8 cellular contexts compared by ENCODE assay signal in the genomic region with DNA sequence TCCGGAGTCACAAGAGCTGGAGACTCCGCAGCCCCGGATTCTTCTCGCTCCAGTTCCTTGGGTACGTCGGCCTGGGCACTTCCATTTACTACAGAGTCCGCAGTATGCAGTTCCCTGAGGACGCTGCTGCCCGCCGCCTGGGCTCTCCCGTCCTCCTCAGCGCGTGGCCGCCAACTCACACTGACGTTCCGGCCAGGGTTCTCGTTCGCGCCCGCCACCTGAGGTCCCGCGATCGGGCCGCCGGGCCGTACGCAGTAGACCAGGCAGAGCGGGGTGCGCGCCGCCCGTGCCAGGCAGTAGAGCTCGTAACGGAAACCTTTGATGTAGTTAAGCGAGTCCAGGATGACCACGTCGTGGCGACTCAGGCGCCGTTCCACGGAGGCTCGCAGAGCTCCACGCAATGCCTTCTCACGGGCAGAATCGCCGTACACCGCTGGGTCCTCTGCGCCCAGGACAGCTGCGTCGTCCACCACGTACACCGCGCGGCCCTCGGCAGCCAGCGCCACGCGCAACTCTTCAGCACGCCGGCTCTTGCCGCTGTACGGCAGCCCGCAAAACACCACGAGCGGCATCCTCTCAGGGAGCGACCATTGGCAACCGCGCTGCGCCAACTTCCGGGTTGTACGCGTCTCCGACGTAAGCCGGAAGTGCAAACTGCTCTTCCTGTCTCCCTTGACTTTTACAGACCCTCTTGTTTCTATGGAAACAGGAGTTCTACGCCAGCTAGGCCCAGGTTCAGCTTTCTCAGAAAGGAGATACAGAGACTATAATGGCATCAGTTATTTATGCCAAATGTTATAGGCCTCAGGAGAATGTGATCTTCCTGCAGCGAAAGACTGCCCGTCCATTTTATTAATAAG. TPM values are rescaled to one million over a fixed set of nuclear protein-coding genes. Genes with fewer than 3 reads are reported as not detected.
DNase-seq lines count a peak whose midpoint lies in the region; ATAC-seq and TF ChIP-seq lines count a peak whose summit lies in the region.

A gene with protein sequence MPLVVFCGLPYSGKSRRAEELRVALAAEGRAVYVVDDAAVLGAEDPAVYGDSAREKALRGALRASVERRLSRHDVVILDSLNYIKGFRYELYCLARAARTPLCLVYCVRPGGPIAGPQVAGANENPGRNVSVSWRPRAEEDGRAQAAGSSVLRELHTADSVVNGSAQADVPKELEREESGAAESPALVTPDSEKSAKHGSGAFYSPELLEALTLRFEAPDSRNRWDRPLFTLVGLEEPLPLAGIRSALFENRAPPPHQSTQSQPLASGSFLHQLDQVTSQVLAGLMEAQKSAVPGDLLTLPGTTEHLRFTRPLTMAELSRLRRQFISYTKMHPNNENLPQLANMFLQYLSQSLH (minus strand): TSS at position 621 of the 860 bp plus-strand sequence. CDS start 49 bp downstream, at position 572.

- CTCF ChIA-PET in RWPE1 (lab: Yijun Ruan, JAX), result interaction anchor here (0.6 kb wide), 1 partner anchor 144 kb away, joined by 3 read pairs; no protein-coding TSS in a partner anchor

- H3K36me3 Mint-ChIP-seq in activated T-helper 17 cell treated with anti-CD3 and anti-CD28 coated beads, Interleukin-2, amount 50 U/mL, for 72 hours (ENCODE audit: low read depth), result peaks cover 60% of the 10 kb centered on the region
- H3K36me3 Mint-ChIP-seq in naive thymus-derived CD8-positive, alpha-beta T cell, result peaks cover 0 to 36% (median 2%) of the 10 kb centered on the region in 3 donors

- H3K4me3 Mint-ChIP-seq in activated T-helper 17 cell treated with anti-CD3 and anti-CD28 coated beads, Interleukin-2, amount 50 U/mL, for 72 hours, result peak within 1 kb of the TSS; percentile 87
- H3K4me3 Mint-ChIP-seq in naive thymus-derived CD8-positive, alpha-beta T cell, result peak within 1 kb of the TSS; percentile 89 to 95 (median 92)

- POLR2A ChIA-PET in RWPE1 (lab: Yijun Ruan, JAX; ENCODE audit: low non-redundant PET), result no interaction called here
- POLR2A ChIA-PET in naive thymus-derived CD8-positive, alpha-beta T cell (lab: Charles Lee), result interaction anchor here (0.5 to 3.8 kb wide), 9 partner anchors 15 to 821 kb away, joined by 3 to 55 read pairs (median 4); a partner anchor contains a TSS

- peak; percentile 93 for DNase-seq in EH (ENCODE audit: low read depth)
- peak; percentile 89 for DNase-seq in H4 (ENCODE audit: low spot score)
- DNase-seq in LNCaP clone FGC (ENCODE audit: low read depth), result peak; percentile 67
- peak; percentile 75 for DNase-seq in RWPE1 (ENCODE audit: low spot score)
- DNase-seq in fibroblast of mammary gland (ENCODE audit: low read depth), result peak; percentile 92
- DNase-seq in naive thymus-derived CD8-positive, alpha-beta T cell, result peak; percentile 78 to 96 (median 90)
- DNase-seq in stimulated activated naive CD4-positive, alpha-beta T cell (lab: John Stamatoyannopoulos, UW), result peak; percentile 74 to 88 (median 86)

- H3K4me1 Mint-ChIP-seq in activated T-helper 17 cell treated with anti-CD3 and anti-CD28 coated beads, Interleukin-2, amount 50 U/mL, for 72 hours, result peaks cover 25% of the 10 kb centered on the region
- H3K4me1 Mint-ChIP-seq in naive thymus-derived CD8-positive, alpha-beta T cell, result peaks cover 16 to 46% (median 41%) of the 10 kb centered on the region in 4 donors

- H3K27me3 Mint-ChIP-seq in activated T-helper 17 cell treated with anti-CD3 and anti-CD28 coated beads, Interleukin-2, amount 50 U/mL, for 72 hours, result no peaks in the 10 kb centered on the region
- no peaks in the 10 kb centered on the region for H3K27me3 Mint-ChIP-seq in naive thymus-derived CD8-positive, alpha-beta T cell

- ATAC-seq in activated T-helper 17 cell treated with anti-CD3 and anti-CD28 coated beads, Interleukin-2, amount 50 U/mL, for 72 hours (replicated peaks), result peak; percentile 97
- peak; percentile 93 for ATAC-seq in naive thymus-derived CD8-positive, alpha-beta T cell

- no peaks in the 10 kb centered on the region for H3K9me3 Mint-ChIP-seq in activated T-helper 17 cell treated with anti-CD3 and anti-CD28 coated beads, Interleukin-2, amount 50 U/mL, for 72 hours
- H3K9me3 Mint-ChIP-seq in naive thymus-derived CD8-positive, alpha-beta T cell, result no peaks in the 10 kb centered on the region

- H3K4me3 ChIP-seq in LNCaP clone FGC (ENCODE audit: low read depth, low read length) (peak within 1 kb of the TSS; percentile 89), fibroblast of mammary gland (ENCODE audit: control insufficient read depth, low read depth, low read length) (peak within 1 kb of the TSS; percentile 93)

- H3K27ac Mint-ChIP-seq in activated T-helper 17 cell treated with anti-CD3 and anti-CD28 coated beads, Interleukin-2, amount 50 U/mL, for 72 hours, result peak within 1 kb of the TSS; percentile 96
- H3K27ac Mint-ChIP-seq in naive thymus-derived CD8-positive, alpha-beta T cell, result peak within 1 kb of the TSS; percentile 94 to 99 (median 97)

- TF ChIP-seq CTCF in LNCaP clone FGC (IDR thresholded peaks at IDR 0.05; ENCODE audit: control insufficient read depth, extremely low read depth, insufficient read depth) (no peak), RWPE1 (conservative IDR thresholded peaks at IDR 0.05; ENCODE audit: low read depth) (no peak), fibroblast of mammary gland (conservative IDR thresholded peaks at IDR 0.05; ENCODE audit: control insufficient read depth, insufficient read depth, low read depth, low read length) (no peak)

- peak within 1 kb of the TSS; percentile 83 for H3K27ac ChIP-seq in RWPE1

RNA-seq across cellular contexts. Expression of the gene that starts here (rescaled TPM):
- 9.2 and 13.2 TPM in 2 replicates for total RNA-seq in H4 (2014; rRNA removed; shearing (Covaris generic))
- total RNA-seq in activated T-helper 17 cell treated with anti-CD3 and anti-CD28 coated beads, Interleukin-2, amount 50 U/mL, for 72 hours, result 10 to 100 TPM in 1 of 2 donors, 1 to 10 TPM in 1; 9.3 to 16.2 TPM
- total RNA-seq in naive thymus-derived CD8-positive, alpha-beta T cell, result 10 to 100 TPM; 16.9 to 19.5 TPM
- polyA plus RNA-seq in naive thymus-derived CD8-positive, alpha-beta T cell, result 10 to 100 TPM; 42.2 to 47.5 (median 44.0) TPM

Comparison
In these comparisons a context has a peak if more than half of its experiments do, and no peak if none do; other contexts are left out.
1. Peak in every context shown above with its lines: DNase-seq, ATAC-seq, H3K4me3 ChIP-seq and H3K27ac ChIP-seq.